Comparison of ENCODE assay signal across 6 cellular contexts in genomic region chr17:75854881-75855309, GRCh38. TPM values are rescaled to one million over a fixed set of nuclear protein-coding genes. Genes with fewer than 3 reads are reported as not detected.
DNase-seq lines count a peak whose midpoint lies in the region; ATAC-seq and TF ChIP-seq lines count a peak whose summit lies in the region.

No MANE protein-coding gene starts in this region.

- DNase-seq in activated T-cell treated with anti-CD3 and anti-CD28 coated beads for 1 hour (ENCODE audit: low read depth) (peak; percentile 54), left ventricle myocardium superior (peak; percentile 62), upper lobe of left lung (no peak), occipital lobe (lab: John Stamatoyannopoulos, UW) (no peak)
- no peak for DNase-seq in activated T-cell treated with anti-CD3 and anti-CD28 coated beads, Interleukin-2, amount 50 U/mL, for 1 hour

- peak overlapping the region; percentile 98 to 100 (median 100) for H3K27ac ChIP-seq in upper lobe of left lung

- ATAC-seq in left ventricle myocardium superior = peak; percentile 19
- peak; percentile 5 to 40 for ATAC-seq in upper lobe of left lung (ENCODE audit: low FRiP score in 2 of 2)
- ATAC-seq in GM19035 (IDR thresholded peaks at IDR 0.05; ENCODE audit: unreplicated experiment) = no peak

- TF ChIP-seq CTCF in upper lobe of left lung (IDR thresholded peaks at IDR 0.05) = no peak

- H3K9me3 ChIP-seq in upper lobe of left lung = no peaks in the 10 kb centered on the region

- TF ChIP-seq POLR2A in upper lobe of left lung (IDR thresholded peaks at IDR 0.05) = no peak

- H3K36me3 ChIP-seq in upper lobe of left lung = peaks cover 18 to 28% (median 23%) of the 10 kb centered on the region in 4 donors

- peak overlapping the region; percentile 12 to 94 (median 83) for H3K4me3 ChIP-seq in upper lobe of left lung

- no peak for TF ChIP-seq EP300 in upper lobe of left lung (IDR thresholded peaks at IDR 0.05)

- peaks cover 28 to 44% (median 36%) of the 10 kb centered on the region in 4 donors for H3K4me1 ChIP-seq in upper lobe of left lung

- WGBS in upper lobe of left lung, 2 donors = 1 to 2% methylated on average over 15 to 18 of the region's 19 CpGs

- intact Hi-C loops in left ventricle myocardium superior (cut with micrococcal nuclease) = no loop called here

- H3K27me3 ChIP-seq in upper lobe of left lung = no peaks in the 10 kb centered on the region

RNA-seq across cellular contexts. Expression of gene WBP2, which starts 0.2 kb away (rescaled TPM):
- total RNA-seq in left ventricle myocardium superior (152 TPM), upper lobe of left lung (100 to 1,000 TPM in 2 of 6 donors, 10 to 100 TPM in 4; 70.1 to 183 (median 87.8) TPM), occipital lobe (25.9 TPM)

RNA-seq across cellular contexts. Expression of gene UNC13D, which starts 10.7 kb away (rescaled TPM):
- total RNA-seq in left ventricle myocardium superior (8.6 TPM), upper lobe of left lung (100 to 1,000 TPM in 4 of 6 donors, 10 to 100 TPM in 2; 38.0 to 243 (median 123) TPM), occipital lobe (1.1 TPM)

RNA-seq across cellular contexts. Expression of gene TRIM47, which starts 23.5 kb away (rescaled TPM):
- total RNA-seq in left ventricle myocardium superior = 24.4 TPM
- 10 to 100 TPM; 20.1 to 55.6 (median 33.3) TPM for total RNA-seq in upper lobe of left lung
- total RNA-seq in occipital lobe = 12.3 TPM

RNA-seq across cellular contexts. Expression of gene TRIM65, which starts 41.9 kb away (rescaled TPM):
- total RNA-seq in left ventricle myocardium superior (11.4 TPM), upper lobe of left lung (10 to 100 TPM; 23.4 to 35.1 (median 28.2) TPM), occipital lobe (11.9 TPM)

RNA-seq across cellular contexts. Expression of gene MRPL38, which starts 49.8 kb away (rescaled TPM):
- total RNA-seq in left ventricle myocardium superior = 124 TPM
- 100 to 1,000 TPM in 1 of 6 donors, 10 to 100 TPM in 5; 35.4 to 115 (median 77.0) TPM for total RNA-seq in upper lobe of left lung
- 30.7 TPM for total RNA-seq in occipital lobe

Comparison
In these comparisons a context has a peak if more than half of its experiments do, and no peak if none do; other contexts are left out.
1. DNase-seq: peak in activated T-cell treated with anti-CD3 and anti-CD28 coated beads for 1 hour (single experiment) and left ventricle myocardium superior (single experiment); none in activated T-cell treated with anti-CD3 and anti-CD28 coated beads, Interleukin-2, amount 50 U/mL, for 1 hour (single experiment), upper lobe of left lung (0 of 2) and occipital lobe (single experiment).